ENCODE assay signal across 8 cellular contexts in the genomic region with DNA sequence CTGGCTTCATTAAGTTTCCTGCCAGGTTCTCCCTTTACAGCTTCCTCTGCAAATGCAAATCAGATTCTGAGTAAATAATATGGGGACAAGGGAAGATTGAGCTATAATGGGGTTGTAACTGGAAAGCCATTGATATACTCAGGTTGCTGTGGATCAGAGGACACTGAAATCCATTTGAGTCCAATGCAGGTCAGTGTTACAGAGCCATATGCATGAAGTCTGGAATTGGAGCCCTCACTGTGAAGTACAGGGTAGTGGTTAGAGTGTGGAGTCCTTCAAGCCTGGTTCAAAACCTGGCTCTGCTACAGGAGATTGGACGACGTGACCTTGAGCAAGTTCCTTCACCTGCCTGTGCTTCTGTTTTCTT. TPM values are rescaled to one million over a fixed set of nuclear protein-coding genes. Genes with fewer than 3 reads are reported as not detected.
DNase-seq lines count a peak whose midpoint lies in the region; ATAC-seq and TF ChIP-seq lines count a peak whose summit lies in the region.

No MANE protein-coding gene starts in this region.

- ATAC-seq in GM18867 (IDR thresholded peaks at IDR 0.05; ENCODE audit: unreplicated experiment) (peak; percentile 7), GM21528 (IDR thresholded peaks at IDR 0.05; ENCODE audit: low FRiP score, unreplicated experiment) (peak; percentile 9), HG03460 (IDR thresholded peaks at IDR 0.05; ENCODE audit: unreplicated experiment) (peak; percentile 15), right lobe of liver (no peak), PC-3 (no peak)

- H3K27ac ChIP-seq in RWPE1: no peak overlapping the region
- H3K27ac ChIP-seq in right lobe of liver: no peak overlapping the region
- no peak overlapping the region for H3K27ac ChIP-seq in PC-3 (ENCODE audit: low read length)
- no peak overlapping the region for H3K27ac ChIP-seq in colonic mucosa

- H3K9ac ChIP-seq in PC-3 (ENCODE audit: low read length): no peak overlapping the region
- H3K9ac ChIP-seq in colonic mucosa (ENCODE audit: low read depth in 2 of 2, low read length in 2 of 2): no peak overlapping the region

- H3K27me3 ChIP-seq in right lobe of liver: no peaks in the 10 kb centered on the region
- peaks cover 27% of the 10 kb centered on the region for H3K27me3 ChIP-seq in PC-3 (ENCODE audit: low read length)
- no peaks in the 10 kb centered on the region for H3K27me3 ChIP-seq in colonic mucosa

- intact Hi-C loops in right lobe of liver (cut with DNase I): no loop called here
- intact Hi-C loops in PC-3 (cut with micrococcal nuclease): no loop called here
- intact Hi-C loops in colonic mucosa (cut with DNase I): no loop called here

- BruUV-seq in PC-3 (replicated peaks; lab: Mats Ljungman, UMichigan): no TSS peak

- no peak for TF ChIP-seq CTCF in RWPE1 (conservative IDR thresholded peaks at IDR 0.05; ENCODE audit: low read depth)
- TF ChIP-seq CTCF in right lobe of liver (IDR thresholded peaks at IDR 0.05): no peak
- no peak for TF ChIP-seq CTCF in PC-3 (conservative IDR thresholded peaks at IDR 0.05; ENCODE audit: low read depth, low read length)
- no peak for TF ChIP-seq CTCF in colonic mucosa (IDR thresholded peaks at IDR 0.05)

- H3F3A ChIP-seq in PC-3 (ENCODE audit: low read length, unreplicated experiment): no peaks in the 10 kb centered on the region

- H4K20me1 ChIP-seq in PC-3 (ENCODE audit: low read length): no peaks in the 10 kb centered on the region

- POLR2A ChIA-PET in RWPE1 (lab: Yijun Ruan, JAX; ENCODE audit: low non-redundant PET): no interaction called here
- POLR2A ChIA-PET in PC-3 (lab: Charles Lee; ENCODE audit: unreplicated experiment): interaction anchor here (0.7 kb wide), 1 partner anchor 10 kb away, joined by 4 read pairs; no protein-coding TSS in a partner anchor

- CTCF ChIA-PET in RWPE1 (lab: Yijun Ruan, JAX) (no interaction called here), PC-3 (lab: Charles Lee) (no interaction called here)

- H3K4me2 ChIP-seq in PC-3 (ENCODE audit: low read length): no peak overlapping the region

- 50% methylated on average over 1 of the region's 2 CpGs for WGBS in right lobe of liver (ENCODE audit: insufficient coverage, low coverage, low lambda C conversion rate, missing lambda C conversion rate)

- no peaks in the 10 kb centered on the region for H3K36me3 ChIP-seq in right lobe of liver
- no peaks in the 10 kb centered on the region for H3K36me3 ChIP-seq in PC-3 (ENCODE audit: low read depth, low read length)
- H3K36me3 ChIP-seq in colonic mucosa: no peaks in the 10 kb centered on the region

- H3K4me3 ChIP-seq in iPS-18c (ENCODE audit: insufficient read depth, low read depth, low read length): peak overlapping the region; percentile 4; the same call in 1 of the 2 replicates
- no peak overlapping the region for H3K4me3 ChIP-seq in right lobe of liver
- no peak overlapping the region for H3K4me3 ChIP-seq in PC-3 (ENCODE audit: low read length)
- H3K4me3 ChIP-seq in colonic mucosa: no peak overlapping the region

- no peak overlapping the region for H2AFZ ChIP-seq in PC-3 (ENCODE audit: low read length)

- no peak for TF ChIP-seq POLR2A in right lobe of liver (IDR thresholded peaks at IDR 0.05)

- H3K9me2 ChIP-seq in PC-3 (replicated peaks; ENCODE audit: low read length): no peaks in the 10 kb centered on the region

- DNase-seq in RWPE1 (ENCODE audit: low spot score) (no peak), right lobe of liver (no peak), PC-3 (no peak), colonic mucosa (no peak)

- H3K4me1 ChIP-seq in right lobe of liver (no peaks in the 10 kb centered on the region), PC-3 (ENCODE audit: insufficient read depth, low read length) (no peaks in the 10 kb centered on the region), colonic mucosa (no peaks in the 10 kb centered on the region)

- no peaks in the 10 kb centered on the region for H3K79me2 ChIP-seq in PC-3 (ENCODE audit: low read length)

- peaks cover under 1% of the 10 kb centered on the region for H3K9me3 ChIP-seq in iPS-18c (ENCODE audit: control insufficient read depth, insufficient read depth, low read length)
- no peaks in the 10 kb centered on the region for H3K9me3 ChIP-seq in right lobe of liver
- H3K9me3 ChIP-seq in PC-3 (ENCODE audit: low read length): 0 out of 2 replicates have a peak, but pooled peaks cover 5% of the 10 kb centered on the region
- H3K9me3 ChIP-seq in colonic mucosa: no peaks in the 10 kb centered on the region

RNA-seq across cellular contexts. Expression of gene TIMD4, which starts 48.7 kb away (rescaled TPM):
- 10 to 100 TPM in 2 of 6 experiments, 1 to 10 TPM in 2, under 1 TPM in 2; 0.31 to 16.3 (median 4.8) TPM for total RNA-seq in right lobe of liver
- not detected in 2 replicates for total RNA-seq in PC-3 (2014; rRNA removed)
- total RNA-seq in colonic mucosa: 1 to 10 TPM in 1 of 2 donors, under 1 TPM in 1; 0.42 to 2.8 TPM

Comparison
In these comparisons a context has a peak if more than half of its experiments do, and no peak if none do; other contexts are left out.
1. ATAC-seq: peak in GM18867 (single experiment), GM21528 (single experiment) and HG03460 (single experiment); none in right lobe of liver (0 of 4) and PC-3 (single experiment).